23 cellular contexts compared by ENCODE assay signal in genomic region chr18:29076645-29077044, GRCh38.
"Had no signal": no experiment of that assay in that cellular context is flagged by ENCODE, and none has a peak within 500 bp of the region (broad histone marks: within the 10 kb centered on the region; RNA-seq: fewer than 3 reads in every experiment).

No MANE protein-coding gene starts in this region.

- H3K9me3 ChIP-seq: left ventricle myocardium inferior, pancreas, prostate gland, tibial nerve, uterus had no signal

- H3K27ac ChIP-seq: left ventricle myocardium inferior, pancreas, prostate gland, skin epidermis, tibial nerve, uterus had no signal

- H3K4me3 ChIP-seq: left ventricle myocardium inferior, lung, mucosa of descending colon, pancreas, prostate gland, skin epidermis, tibial nerve, uterus had no signal

- DNase-seq: hypothalamus; immature natural killer cell; islet precursor cell; left ventricle myocardium inferior; midbrain; mucosa of descending colon; naive thymus-derived CD4-positive, alpha-beta T cell; nucleus accumbens; pancreas; posterior cingulate gyrus; retina; right cardiac atrium; stimulated activated CD4-positive, alpha-beta T cell treated with anti-CD3 and anti-CD28 coated beads, Interleukin-4, amount 100 ng/mL, for 24 hours; stimulated activated naive CD4-positive, alpha-beta T cell; substantia nigra; uterus had no signal

- H3K4me1 ChIP-seq: left ventricle myocardium inferior, pancreas, prostate gland, tibial nerve, uterus had no signal

- ATAC-seq: mucosa of descending colon; naive thymus-derived CD4-positive, alpha-beta T cell; natural killer cell treated with Interleukin-12 subunit alpha and Interleukin-12 subunit beta and Interleukin-15 and Interleukin-18, amount 100 ng/mL, for 72 hours; pancreas; sciatic nerve; stimulated activated effector memory CD8-positive, alpha-beta T cell treated with anti-CD3 and anti-CD28 coated beads, Interleukin-12 subunit alpha, Interleukin-12 subunit beta, amount 100 ng/mL, for 72 hours had no signal

- H3K36me3 ChIP-seq: left ventricle myocardium inferior, pancreas, prostate gland, tibial nerve, uterus had no signal

- FAIRE-seq: pancreas had no signal

- H3K27me3 ChIP-seq: pancreas, tibial nerve, uterus had no signal
